28 cellular contexts compared by ENCODE assay signal in the genomic region with DNA sequence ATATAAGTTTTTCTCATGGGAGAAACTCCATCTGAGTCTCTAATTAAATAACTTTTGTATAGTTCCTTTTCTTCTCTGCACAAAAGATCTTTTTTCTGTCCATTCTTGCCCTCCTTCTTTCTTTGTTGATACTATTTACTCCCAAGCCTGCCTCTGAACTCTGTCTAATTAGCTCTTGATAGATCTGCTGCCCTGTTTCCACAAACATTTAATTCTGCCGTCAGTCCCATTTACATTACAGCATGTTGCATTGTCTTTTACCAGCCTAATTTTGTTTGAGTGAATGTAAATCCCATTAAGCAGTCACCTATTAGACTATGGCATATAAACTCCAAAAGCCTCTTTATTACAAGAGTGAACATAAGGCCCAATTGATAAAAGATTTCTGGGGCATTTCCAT.
"Had no signal": no experiment of that assay in that cellular context is flagged by ENCODE, and none has a peak within 500 bp of the region (broad histone marks: within the 10 kb centered on the region; RNA-seq: fewer than 3 reads in every experiment).

No MANE protein-coding gene starts in this region.

- H3K4me1 Mint-ChIP-seq: activated B cell treated with CpG ODN at 0.5 μM for 24 hours; central memory CD8-positive, alpha-beta T cell; natural killer cell had no signal

- H3K27ac ChIP-seq: adrenal gland, breast epithelium, colonic mucosa, esophagus muscularis mucosa, parathyroid adenoma, right lobe of liver, skin epidermis had no signal

- H3K4me1 ChIP-seq: adrenal gland, colonic mucosa, parathyroid adenoma, right lobe of liver had no signal

- H3K4me3 Mint-ChIP-seq: activated B cell treated with CpG ODN at 0.5 μM for 24 hours; activated naive CD8-positive, alpha-beta T cell; activated T-cell treated with anti-CD3 and anti-CD28 coated beads, Interleukin-2, amount 50 U/mL, for 4 hours; central memory CD8-positive, alpha-beta T cell; effector memory CD8-positive, alpha-beta T cell; natural killer cell; stimulated activated naive CD8-positive, alpha-beta T cell treated with anti-CD3 and anti-CD28 coated beads, Interleukin-15, Interleukin-2, amounts not matched to agents 100 ng/mL and 50 ng/mL, for 24 hours had no signal

- DNase-seq: activated B cell treated with CpG ODN at 0.5 μM for 24 hours; activated CD4-positive, alpha-beta T cell treated with anti-CD3 and anti-CD28 coated beads for 4 hours; activated CD4-positive, alpha-beta T cell treated with anti-CD3 and anti-CD28 coated beads, Interleukin-2, amount 50 U/mL, for 48 hours; activated CD8-positive, alpha-beta memory T cell treated with anti-CD3 and anti-CD28 coated beads, Interleukin-2, amount 50 U/mL, for 48 hours; activated naive CD4-positive, alpha-beta T cell; activated T-cell treated with anti-CD3 and anti-CD28 coated beads, Interleukin-2, amount 50 U/mL, for 4 hours; adrenal gland; colonic mucosa; dorsolateral prefrontal cortex; effector memory CD8-positive, alpha-beta T cell; head of caudate nucleus; hypothalamus; left ventricle myocardium superior; midbrain; natural killer cell; nucleus accumbens; right lobe of liver; stimulated activated CD4-positive, alpha-beta T cell treated with anti-CD3 and anti-CD28 coated beads, Interleukin-1b, Interleukin-23, amount 100 ng/mL, for 48 hours; substantia nigra; thyroid gland had no signal

- H3K4me3 ChIP-seq: adrenal gland, breast epithelium, colonic mucosa, dorsolateral prefrontal cortex, esophagus muscularis mucosa, right lobe of liver, skin epidermis, thyroid gland had no signal

- H3K9me3 Mint-ChIP-seq: activated B cell treated with CpG ODN at 0.5 μM for 24 hours; activated T-cell treated with anti-CD3 and anti-CD28 coated beads, Interleukin-2, amount 50 U/mL, for 4 hours; activated T-helper 2 cell treated with anti-CD3 and anti-CD28 coated beads, Interferon-gamma antibody, Interleukin-2, Interleukin-4, amounts not matched to agents 10 μg/mL and 5 μg/mL and 100 μg/mL, durations not matched to agents 14 hours and 24 hours and 36 hours; stimulated activated naive CD8-positive, alpha-beta T cell treated with anti-CD3 and anti-CD28 coated beads, Interleukin-15, Interleukin-2, amounts not matched to agents 100 ng/mL and 50 ng/mL, for 24 hours had no signal

- H3K27me3 ChIP-seq: adrenal gland, breast epithelium, colonic mucosa, dorsolateral prefrontal cortex, esophagus muscularis mucosa, right lobe of liver, thyroid gland had no signal

- H3K9me3 ChIP-seq: adrenal gland, breast epithelium, colonic mucosa, esophagus muscularis mucosa, right lobe of liver, thyroid gland had no signal

- H3K27ac Mint-ChIP-seq: activated B cell treated with CpG ODN at 0.5 μM for 24 hours; activated naive CD8-positive, alpha-beta T cell; activated T-helper 2 cell treated with anti-CD3 and anti-CD28 coated beads, Interferon-gamma antibody, Interleukin-2, Interleukin-4, amounts not matched to agents 10 μg/mL and 5 μg/mL and 100 μg/mL, durations not matched to agents 14 hours and 24 hours and 36 hours; effector memory CD8-positive, alpha-beta T cell; natural killer cell; stimulated activated naive CD8-positive, alpha-beta T cell treated with anti-CD3 and anti-CD28 coated beads, Interleukin-15, Interleukin-2, amounts not matched to agents 100 ng/mL and 50 ng/mL, for 24 hours had no signal

- H3K36me3 Mint-ChIP-seq: activated naive CD8-positive, alpha-beta T cell; natural killer cell had no signal

- ATAC-seq: activated T-cell treated with anti-CD3 and anti-CD28 coated beads, Interleukin-2, amount 50 U/mL, for 4 hours; effector memory CD8-positive, alpha-beta T cell; left ventricle myocardium superior; natural killer cell; right lobe of liver had no signal

- H3K27me3 Mint-ChIP-seq: activated B cell treated with CpG ODN at 0.5 μM for 24 hours; activated naive CD8-positive, alpha-beta T cell; central memory CD8-positive, alpha-beta T cell; effector memory CD8-positive, alpha-beta T cell; stimulated activated naive CD8-positive, alpha-beta T cell treated with anti-CD3 and anti-CD28 coated beads, Interleukin-15, Interleukin-2, amounts not matched to agents 100 ng/mL and 50 ng/mL, for 24 hours had no signal

- H3K36me3 ChIP-seq: adrenal gland, breast epithelium, colonic mucosa, esophagus muscularis mucosa, right lobe of liver, thyroid gland had no signal
